ENCODE assay signal across 19 cellular contexts in genomic region chr3:72746412-72747411, GRCh38.
A peak's percentile ranks its signal among the peaks of the same experiment; 100 is the strongest.
DNase-seq lines count a peak whose midpoint lies in the region; ATAC-seq and TF ChIP-seq lines count a peak whose summit lies in the region.
"Had no signal": no experiment of that assay in that cellular context is flagged by ENCODE, and none has a peak within 500 bp of the region (broad histone marks: within the 10 kb centered on the region; RNA-seq: fewer than 3 reads in every experiment).

No MANE protein-coding gene starts in this region.

- H3K9me3 ChIP-seq in prostate gland = no peaks in the 10 kb centered on the region
- H3K9me3 ChIP-seq: adrenal gland, tibial nerve had no signal

- ATAC-seq in GM18517 (IDR thresholded peaks at IDR 0.05; ENCODE audit: unreplicated experiment) (no peak), HG02970 (IDR thresholded peaks at IDR 0.05; ENCODE audit: low FRiP score, unreplicated experiment) (no peak)
- ATAC-seq: activated CD8-positive, alpha-beta T cell treated with anti-CD3 and anti-CD28 coated beads for 36 hours; K562; stimulated activated effector memory CD8-positive, alpha-beta T cell treated with anti-CD3 and anti-CD28 coated beads, Interleukin-12 subunit alpha, Interleukin-12 subunit beta, amount 100 ng/mL, for 72 hours had no signal

- 39% methylated on average over 11 of the region's 11 CpGs for WGBS in prostate gland

- TF ChIP-seq POLR2A in prostate gland (IDR thresholded peaks at IDR 0.05) = no peak

- DNase-seq in EL = peak; percentile 16
- peak; percentile 37 for DNase-seq in NCI-H226
- peak; percentile 35 for DNase-seq in fibroblast of pulmonary artery (ENCODE audit: low read depth)
- peak; percentile 60 for DNase-seq in prostate gland (ENCODE audit: low spot score)
- no peak for DNase-seq in medulla oblongata (ENCODE audit: extremely low spot score)
- DNase-seq: activated CD8-positive, alpha-beta T cell treated with anti-CD3 and anti-CD28 coated beads for 36 hours; adrenal gland; glutamatergic neuron; immature natural killer cell; NCI-H1092; NK-92 treated with Interleukin-12 subunit alpha and Interleukin-12 subunit beta, amount 100 ng/mL, for 24 hours; nucleus accumbens; small intestine had no signal

- TF ChIP-seq CTCF in fibroblast of pulmonary artery (IDR thresholded peaks at IDR 0.05; ENCODE audit: low read length, missing control alignments) = no peak
- TF ChIP-seq CTCF in prostate gland (IDR thresholded peaks at IDR 0.05) = no peak

- H3K27ac ChIP-seq in prostate gland = peak overlapping the region; percentile 77 to 88
- H3K27ac ChIP-seq: adrenal gland, tibial nerve had no signal

- H3K4me3 ChIP-seq in fibroblast of pulmonary artery (replicated peaks; ENCODE audit: low read depth, low read length) = no peak overlapping the region
- H3K4me3 ChIP-seq in prostate gland = no peak overlapping the region
- H3K4me3 ChIP-seq: adrenal gland; BLaER1 treated with 17β-estradiol and CSF1 and Interleukin-3, amounts not matched to agents 10 nM and 100 nM; K562; tibial nerve had no signal

- no peaks in the 10 kb centered on the region for H3K4me1 ChIP-seq in prostate gland (replicated peaks)
- H3K4me1 ChIP-seq: tibial nerve had no signal

- intact Hi-C loops in prostate gland (cut with DNase I) = no loop called here

- no peaks in the 10 kb centered on the region for H3K36me3 ChIP-seq in prostate gland
- H3K36me3 ChIP-seq: adrenal gland had no signal

- H3K27me3 ChIP-seq in prostate gland (replicated peaks; ENCODE audit: insufficient read depth) = no peaks in the 10 kb centered on the region
- H3K27me3 ChIP-seq: adrenal gland; BLaER1 treated with 17β-estradiol and CSF1 and Interleukin-3, amounts not matched to agents 10 nM and 100 nM; tibial nerve had no signal
